1 cellular context compared by ENCODE assay signal in genomic region chr3:23712656-23713559, GRCh38.
TF ChIP-seq lines count a peak whose summit lies in the region.

No MANE protein-coding gene starts in this region.

TF ChIP-seq in SK-N-SH, 30 proteins besides CTCF, POLR2A, EP300 and RAD21 (continued from another document):
- TF ChIP-seq SMC3 (IDR thresholded peaks at IDR 0.05; ENCODE audit: low read depth, low read length) (no peak), GATA2 (CRISPR knock-in tag; IDR thresholded peaks at IDR 0.05) (no peak), FOSL2 (IDR thresholded peaks at IDR 0.05; ENCODE audit: borderline replicate concordance, low read depth) (peak; percentile 33; the same call in 1 of the 2 replicates)
